1 cellular context compared by ENCODE assay signal in genomic region chr16:70653809-70654771, GRCh38.
TF ChIP-seq lines count a peak whose summit lies in the region.

No MANE protein-coding gene starts in this region.

TF ChIP-seq in HepG2, 621 proteins besides CTCF, POLR2A, EP300 and RAD21 (continued from another document and continues in another):
- TF ChIP-seq ZNF317 (CRISPR knock-in tag; IDR thresholded peaks at IDR 0.05) (peak; percentile 14; the same call in 1 of the 2 replicates), TBL1XR1 (IDR thresholded peaks at IDR 0.05; ENCODE audit: borderline replicate concordance, low read length, partially characterized antibody) (no peak), ZNF335 (CRISPR knock-in tag; IDR thresholded peaks at IDR 0.05) (peak; percentile 84; the same call in 1 of the 2 replicates), ZNF746 (CRISPR knock-in tag; IDR thresholded peaks at IDR 0.05) (0 out of 2 replicates have a peak, but pooled peaks have one; percentile 26), TAF1 (CRISPR knock-in tag; IDR thresholded peaks at IDR 0.05) (0 out of 2 replicates have a peak, but pooled peaks have one; percentile 12), ZNF12 (CRISPR knock-in tag; IDR thresholded peaks at IDR 0.05) (peak; percentile 78; the same call in 1 of the 2 replicates), ZNF619 (CRISPR knock-in tag; IDR thresholded peaks at IDR 0.05) (no peak), CENPT (CRISPR knock-in tag; IDR thresholded peaks at IDR 0.05; ENCODE audit: low read depth) (0 out of 2 replicates have a peak, but pooled peaks have one; percentile 60), ZNF7 (CRISPR knock-in tag; IDR thresholded peaks at IDR 0.05) (no peak), TEF (CRISPR knock-in tag; IDR thresholded peaks at IDR 0.05) (no peak), ZC3H13 (CRISPR knock-in tag; IDR thresholded peaks at IDR 0.05) (0 out of 2 replicates have a peak, but pooled peaks have one; percentile 27), ZNF678 (CRISPR knock-in tag; IDR thresholded peaks at IDR 0.05) (no peak), ATF6 (CRISPR knock-in tag; conservative IDR thresholded peaks at IDR 0.05) (no peak), TP53 (CRISPR knock-in tag; conservative IDR thresholded peaks at IDR 0.05) (no peak), ELK4 (CRISPR knock-in tag; IDR thresholded peaks at IDR 0.05; ENCODE audit: borderline replicate concordance) (no peak), MXI1 (IDR thresholded peaks at IDR 0.05; ENCODE audit: borderline replicate concordance, low read depth, low read length) (peak; percentile 38; the same call in 1 of the 3 replicates), ZNF501 (CRISPR knock-in tag; IDR thresholded peaks at IDR 0.05) (peak; percentile 56), ARID4A (CRISPR knock-in tag; IDR thresholded peaks at IDR 0.05; ENCODE audit: borderline replicate concordance) (peak; percentile 60; the same call in 1 of the 2 replicates), ZBTB42 (CRISPR knock-in tag; IDR thresholded peaks at IDR 0.05) (no peak), MEIS2 (CRISPR knock-in tag; IDR thresholded peaks at IDR 0.05) (no peak), ZSCAN30 (CRISPR knock-in tag; IDR thresholded peaks at IDR 0.05) (no peak), TRIM24 (CRISPR knock-in tag; IDR thresholded peaks at IDR 0.05) (no peak), YEATS2 (CRISPR knock-in tag; IDR thresholded peaks at IDR 0.05; ENCODE audit: borderline replicate concordance) (peak; percentile 61; the same call in 1 of the 2 replicates), ZSCAN12 (CRISPR knock-in tag; IDR thresholded peaks at IDR 0.05) (0 out of 2 replicates have a peak, but pooled peaks have one; percentile 38), JARID2 (CRISPR knock-in tag; IDR thresholded peaks at IDR 0.05; ENCODE audit: insufficient replicate concordance) (no peak), ZNF383 (CRISPR knock-in tag; IDR thresholded peaks at IDR 0.05; ENCODE audit: borderline replicate concordance) (no peak), ZNF570 (CRISPR knock-in tag; IDR thresholded peaks at IDR 0.05; ENCODE audit: borderline replicate concordance) (no peak), GATAD2A (CRISPR knock-in tag; IDR thresholded peaks at IDR 0.05) (peak; percentile 48; the same call in 1 of the 2 replicates), RFXAP (CRISPR knock-in tag; IDR thresholded peaks at IDR 0.05; ENCODE audit: borderline replicate concordance) (peak; percentile 69), BRCA1 (CRISPR knock-in tag; IDR thresholded peaks at IDR 0.05) (no peak), ZNF431 (CRISPR knock-in tag; IDR thresholded peaks at IDR 0.05; ENCODE audit: borderline replicate concordance, low read depth) (0 out of 2 replicates have a peak, but pooled peaks have one; percentile 25), ZNF841 (CRISPR knock-in tag; IDR thresholded peaks at IDR 0.05; ENCODE audit: borderline replicate concordance) (no peak), KDM4B (CRISPR knock-in tag; IDR thresholded peaks at IDR 0.05) (no peak), ZBTB39 (CRISPR knock-in tag; IDR thresholded peaks at IDR 0.05) (0 out of 2 replicates have a peak, but pooled peaks have one; percentile 34), ZNF292 (CRISPR knock-in tag; IDR thresholded peaks at IDR 0.05; ENCODE audit: borderline replicate concordance, low read depth) (0 out of 2 replicates have a peak, but pooled peaks have one; percentile 44), RFXANK (CRISPR knock-in tag; IDR thresholded peaks at IDR 0.05) (peak; percentile 69; the same call in 1 of the 2 replicates), MAX (IDR thresholded peaks at IDR 0.05) (peak; percentile 28; the same call in 1 of the 2 replicates), ZNF720 (CRISPR knock-in tag; IDR thresholded peaks at IDR 0.05) (no peak), KDM5A (IDR thresholded peaks at IDR 0.05; ENCODE audit: borderline replicate concordance, low read length) (peak; percentile 7; the same call in 1 of the 2 replicates), ATF7 (IDR thresholded peaks at IDR 0.05) (no peak), ATF7 (CRISPR knock-in tag; IDR thresholded peaks at IDR 0.05) (0 out of 2 replicates have a peak, but pooled peaks have one; percentile 56), ZNF567 (CRISPR knock-in tag; IDR thresholded peaks at IDR 0.05; ENCODE audit: borderline replicate concordance) (no peak), SETDB1 (CRISPR knock-in tag; IDR thresholded peaks at IDR 0.05; ENCODE audit: borderline replicate concordance) (no peak), POGK (CRISPR knock-in tag; conservative IDR thresholded peaks at IDR 0.05) (no peak), ZNF24 (IDR thresholded peaks at IDR 0.05) (no peak), HOXA3 (CRISPR knock-in tag; IDR thresholded peaks at IDR 0.05) (no peak)
